In the genomic region with DNA sequence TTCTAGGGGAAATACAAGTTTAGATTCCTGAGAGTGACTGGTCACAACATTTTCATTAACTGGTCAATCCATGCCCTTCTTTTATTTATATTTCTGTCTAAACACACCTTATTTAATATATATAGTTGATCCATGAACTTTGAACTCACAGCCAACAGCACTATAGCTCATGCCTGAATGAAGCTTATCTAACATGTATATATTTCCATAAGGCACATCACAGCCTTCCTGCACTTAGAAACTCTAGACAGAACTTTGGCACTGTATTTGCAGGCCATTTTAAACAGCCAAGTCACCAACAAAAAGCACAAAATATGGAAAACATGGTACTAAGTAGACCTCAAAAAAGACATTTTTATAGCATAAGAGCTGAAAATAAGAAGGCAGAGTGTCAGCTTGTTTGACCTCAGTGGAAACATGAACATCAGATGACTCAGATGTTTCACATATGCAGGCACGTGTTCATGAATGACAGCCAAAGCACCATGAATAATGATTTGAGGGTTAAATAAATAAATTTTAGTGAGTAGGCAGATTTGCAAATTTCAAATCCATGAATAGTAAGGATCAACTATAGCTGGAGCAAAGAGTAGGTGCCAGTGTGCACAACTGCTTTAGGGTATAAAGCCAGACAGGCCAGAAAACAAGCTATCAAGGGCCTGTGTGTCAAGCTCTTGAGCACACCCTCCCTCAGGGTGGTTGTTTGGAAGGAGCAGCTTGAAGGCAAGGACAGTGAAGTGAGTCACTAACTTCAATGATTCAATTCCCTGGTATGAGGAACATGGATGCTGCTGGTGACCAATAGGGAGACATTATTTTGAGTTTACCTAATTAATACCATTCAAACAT, we compare ENCODE assay signal across 8 cellular contexts.
DNase-seq lines count a peak whose midpoint lies in the region; ATAC-seq and TF ChIP-seq lines count a peak whose summit lies in the region.

No MANE protein-coding gene starts in this region.

- no peaks in the 10 kb centered on the region for H3K36me3 ChIP-seq in SJSA1
- no peaks in the 10 kb centered on the region for H3K36me3 ChIP-seq in tibial artery
- H3K36me3 ChIP-seq in H7 (replicated peaks; ENCODE audit: control insufficient read depth, insufficient read depth, low read length): no peaks in the 10 kb centered on the region

- TF ChIP-seq CTCF in foreskin fibroblast (IDR thresholded peaks at IDR 0.05; ENCODE audit: low read depth, low read length): no peak
- no peak for TF ChIP-seq CTCF in tibial artery (IDR thresholded peaks at IDR 0.05)

- no peak for DNase-seq in activated CD4-positive, CD25-positive, alpha-beta regulatory T cell treated with anti-CD3 and anti-CD28 coated beads, Interleukin-2, amount 50 U/mL, for 72 hours
- peak; percentile 83 to 93 for DNase-seq in SJSA1 (ENCODE audit: low read depth in 1 of 2, low spot score in 2 of 2)
- peak; percentile 97 for DNase-seq in foreskin fibroblast
- DNase-seq in tibial artery: peak in 1 of 2 donors; percentile 28
- DNase-seq in NCI-H2227 (lab: John Stamatoyannopoulos, UW; ENCODE audit: unreplicated experiment): no peak
- DNase-seq in H7: no peak

- peaks cover 46% of the 10 kb centered on the region for H3K4me1 ChIP-seq in SJSA1 (replicated peaks)
- peaks cover 0 to 12% (median 8%) of the 10 kb centered on the region in 4 donors for H3K4me1 ChIP-seq in tibial artery

- H3K9me3 ChIP-seq in SJSA1 (replicated peaks) (no peaks in the 10 kb centered on the region), tibial artery (no peaks in the 10 kb centered on the region)

- ATAC-seq in activated CD4-positive, CD25-positive, alpha-beta regulatory T cell treated with anti-CD3 and anti-CD28 coated beads, Interleukin-2, amount 50 U/mL, for 24 hours: peak; percentile 44 to 56
- no peak for ATAC-seq in HG03025 (IDR thresholded peaks at IDR 0.05; ENCODE audit: low FRiP score, unreplicated experiment)

- intact Hi-C loops in tibial artery (cut with DNase I; ENCODE audit: low total_unique reads): no loop called here

- H3K4me3 ChIP-seq in SJSA1 (no peak overlapping the region), foreskin fibroblast (ENCODE audit: low read depth in 1 of 2, low read length in 2 of 2) (no peak overlapping the region), tibial artery (no peak overlapping the region), H7 (ENCODE audit: insufficient read depth, low read depth, low read length) (no peak overlapping the region)

- H3K27me3 ChIP-seq in SJSA1 (replicated peaks) (no peaks in the 10 kb centered on the region), tibial artery (no peaks in the 10 kb centered on the region), H7 (ENCODE audit: control insufficient read depth, insufficient read depth, low read length) (no peaks in the 10 kb centered on the region)

- H3K27ac ChIP-seq in SJSA1 (peak overlapping the region; percentile 55), tibial artery (peak overlapping the region; percentile 47 to 70)

Comparison
In these comparisons a context has a peak if more than half of its experiments do, and no peak if none do; other contexts are left out.
1. DNase-seq: peak in SJSA1 (2 of 2) and foreskin fibroblast (2 of 2); none in activated CD4-positive, CD25-positive, alpha-beta regulatory T cell treated with anti-CD3 and anti-CD28 coated beads, Interleukin-2, amount 50 U/mL, for 72 hours (single experiment), NCI-H2227 (single experiment) and H7 (single experiment).